Comparison of ENCODE assay signal across 9 cellular contexts in genomic region chr2:202960524-202960923, GRCh38.
"Had no signal": no experiment of that assay in that cellular context is flagged by ENCODE, and none has a peak within 500 bp of the region (broad histone marks: within the 10 kb centered on the region; RNA-seq: fewer than 3 reads in every experiment).

No MANE protein-coding gene starts in this region.

- DNase-seq: H9, HCEC 1CT, IMR-90, Kasumi-1, KG1 had no signal

- H3K27ac ChIP-seq: HL-60 had no signal

- H2AFZ ChIP-seq: GM23338 had no signal

- H3K4me2 ChIP-seq: GM23338 had no signal

- H3K4me3 ChIP-seq: GM23338, K562 had no signal

- FAIRE-seq: H54, K562 had no signal

- ATAC-seq: GM23338, K562 had no signal
